Comparison of ENCODE assay signal across 13 cellular contexts in genomic region chr4:83852085-83852451, GRCh38.
DNase-seq lines count a peak whose midpoint lies in the region; TF ChIP-seq lines count a peak whose summit lies in the region.
"Had no signal": no experiment of that assay in that cellular context is flagged by ENCODE, and none has a peak within 500 bp of the region (broad histone marks: within the 10 kb centered on the region; RNA-seq: fewer than 3 reads in every experiment).

No MANE protein-coding gene starts in this region.

- DNase-seq in AG08396 (ENCODE audit: low spot score) = peak; percentile 28
- peak; percentile 83 for DNase-seq in HT1080 (ENCODE audit: low read depth)
- DNase-seq in astrocyte of the hippocampus (ENCODE audit: low read depth, low spot score) = peak; percentile 70
- peak; percentile 89 for DNase-seq in kidney glomerular epithelial cell (lab: John Stamatoyannopoulos, UW)
- DNase-seq in NCI-H345 (lab: John Stamatoyannopoulos, UW) = no peak
- no peak for DNase-seq in effector CD8-positive, alpha-beta T cell (lab: John Stamatoyannopoulos, UW)
- no peak for DNase-seq in GM20000 (ENCODE audit: low spot score)
- no peak for DNase-seq in cerebellar cortex (ENCODE audit: low spot score)
- DNase-seq: NCI-H1105; NCI-H510A treated with DMSO at 0.1 percent for 48 hours; SHP77; stimulated activated CD4-positive, alpha-beta T cell treated with anti-CD3 and anti-CD28 coated beads, Interleukin-2, amount 100 ng/mL, for 48 hours; stimulated activated naive CD8-positive, alpha-beta T cell treated with anti-CD3 and anti-CD28 coated beads, Interleukin-15, amount 100 ng/mL, for 72 hours had no signal

- TF ChIP-seq CTCF in GM20000 (IDR thresholded peaks at IDR 0.05; ENCODE audit: extremely low read depth, missing control alignments) = no peak

Comparison
In these comparisons a context has a peak if more than half of its experiments do, and no peak if none do; other contexts are left out.
1. DNase-seq: peak in AG08396 (single experiment), HT1080 (single experiment), astrocyte of the hippocampus (single experiment) and kidney glomerular epithelial cell (single experiment); none in NCI-H345 (single experiment), effector CD8-positive, alpha-beta T cell (single experiment), GM20000 (single experiment) and cerebellar cortex (single experiment).